In the genomic region with DNA sequence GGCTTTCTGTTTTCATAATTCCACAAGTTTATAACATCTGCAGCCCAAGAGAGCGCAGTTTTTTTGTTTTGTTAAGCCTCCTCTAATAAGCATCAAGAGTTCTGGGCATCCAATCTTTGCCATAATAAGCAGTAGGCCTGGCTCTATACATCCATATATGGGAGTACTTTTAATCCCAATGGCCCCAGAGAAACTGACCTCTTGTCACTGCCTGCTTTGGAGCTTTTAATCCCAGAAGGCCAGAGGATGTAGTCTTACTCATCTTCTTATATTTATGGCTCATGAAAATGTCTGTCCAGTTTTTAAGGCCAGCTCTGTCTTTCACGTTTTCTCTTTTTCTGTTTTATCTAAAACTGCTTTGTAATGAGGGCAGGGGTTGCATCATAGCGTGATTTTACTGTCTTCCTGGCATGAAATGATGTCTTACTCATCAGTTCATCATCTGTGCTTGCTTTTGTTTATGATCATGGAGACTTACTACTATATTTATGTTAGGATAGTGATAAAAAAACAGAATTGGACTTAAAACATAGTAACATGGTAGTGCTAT, we compare ENCODE assay signal across 1 cellular context.
TF ChIP-seq lines count a peak whose summit lies in the region.

No MANE protein-coding gene starts in this region.

TF ChIP-seq in SK-N-SH treated with all-trans-retinoic acid at 6 μM for 48 hours, 23 proteins besides CTCF, POLR2A, EP300 and RAD21:
- TF ChIP-seq, protein P1, sequence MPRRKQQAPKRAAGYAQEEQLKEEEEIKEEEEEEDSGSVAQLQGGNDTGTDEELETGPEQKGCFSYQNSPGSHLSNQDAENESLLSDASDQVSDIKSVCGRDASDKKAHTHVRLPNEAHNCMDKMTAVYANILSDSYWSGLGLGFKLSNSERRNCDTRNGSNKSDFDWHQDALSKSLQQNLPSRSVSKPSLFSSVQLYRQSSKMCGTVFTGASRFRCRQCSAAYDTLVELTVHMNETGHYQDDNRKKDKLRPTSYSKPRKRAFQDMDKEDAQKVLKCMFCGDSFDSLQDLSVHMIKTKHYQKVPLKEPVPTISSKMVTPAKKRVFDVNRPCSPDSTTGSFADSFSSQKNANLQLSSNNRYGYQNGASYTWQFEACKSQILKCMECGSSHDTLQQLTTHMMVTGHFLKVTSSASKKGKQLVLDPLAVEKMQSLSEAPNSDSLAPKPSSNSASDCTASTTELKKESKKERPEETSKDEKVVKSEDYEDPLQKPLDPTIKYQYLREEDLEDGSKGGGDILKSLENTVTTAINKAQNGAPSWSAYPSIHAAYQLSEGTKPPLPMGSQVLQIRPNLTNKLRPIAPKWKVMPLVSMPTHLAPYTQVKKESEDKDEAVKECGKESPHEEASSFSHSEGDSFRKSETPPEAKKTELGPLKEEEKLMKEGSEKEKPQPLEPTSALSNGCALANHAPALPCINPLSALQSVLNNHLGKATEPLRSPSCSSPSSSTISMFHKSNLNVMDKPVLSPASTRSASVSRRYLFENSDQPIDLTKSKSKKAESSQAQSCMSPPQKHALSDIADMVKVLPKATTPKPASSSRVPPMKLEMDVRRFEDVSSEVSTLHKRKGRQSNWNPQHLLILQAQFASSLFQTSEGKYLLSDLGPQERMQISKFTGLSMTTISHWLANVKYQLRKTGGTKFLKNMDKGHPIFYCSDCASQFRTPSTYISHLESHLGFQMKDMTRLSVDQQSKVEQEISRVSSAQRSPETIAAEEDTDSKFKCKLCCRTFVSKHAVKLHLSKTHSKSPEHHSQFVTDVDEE (CRISPR knock-in tag; IDR thresholded peaks at IDR 0.05) = no peak
- TF ChIP-seq ISL1 (CRISPR knock-in tag; IDR thresholded peaks at IDR 0.05) = peak; percentile 41
